ENCODE assay signal across 8 cellular contexts in genomic region chr10:73096452-73097304, GRCh38. TPM values are rescaled to one million over a fixed set of nuclear protein-coding genes. Genes with fewer than 3 reads are reported as not detected.
DNase-seq lines count a peak whose midpoint lies in the region; ATAC-seq and TF ChIP-seq lines count a peak whose summit lies in the region.

P4HA1 (minus strand) TSS chr10:73096866; CDS start chr10:73074883, 21,983 bp downstream.

- no peaks in the 10 kb centered on the region for H3K27me3 Mint-ChIP-seq in activated T-cell treated with anti-CD3 and anti-CD28 coated beads, Interleukin-2, amount 50 U/mL, for 4 hours (ENCODE audit: low read depth)

- H3K27ac ChIP-seq in DND-41 (ENCODE audit: low read length) (peak within 1 kb of the TSS; percentile 80), KMS-11 (peak within 1 kb of the TSS; percentile 81), Panc1 (ENCODE audit: low read length) (peak within 1 kb of the TSS; percentile 88), esophagus (ENCODE audit: low read depth in 2 of 2, low read length in 1 of 2) (peak within 1 kb of the TSS; percentile 88 to 98)

- peak within 1 kb of the TSS; percentile 96 for H3K4me3 Mint-ChIP-seq in activated T-cell treated with anti-CD3 and anti-CD28 coated beads, Interleukin-2, amount 50 U/mL, for 4 hours

- H2AFZ ChIP-seq in DND-41 (ENCODE audit: low read depth, low read length): peak within 1 kb of the TSS; percentile 88
- peak within 1 kb of the TSS; percentile 93 for H2AFZ ChIP-seq in KMS-11 (ENCODE audit: low read depth)

- H4K20me1 ChIP-seq in DND-41 (ENCODE audit: insufficient read depth, low read length) (peaks cover 9% of the 10 kb centered on the region), KMS-11 (ENCODE audit: insufficient read depth) (no peaks in the 10 kb centered on the region)

- in situ Hi-C loops in Panc1 (cut with HindIII; ENCODE audit: low pct_unique_long_range_greater_than_20kb, low sequenced_read_pairs): no loop called here

- TF ChIP-seq CTCF in DND-41 (IDR thresholded peaks at IDR 0.05; ENCODE audit: borderline replicate concordance, extremely low read depth, low read length, poor library complexity, severe bottlenecking) (peak; percentile 88), KMS-11 (conservative IDR thresholded peaks at IDR 0.05; ENCODE audit: low read depth, low read length) (peak; percentile 27; the same call in 1 of the 2 replicates), Panc1 (IDR thresholded peaks at IDR 0.05) (peak; percentile 95)

- CTCF ChIA-PET in Panc1 (lab: Charles Lee): interaction anchor here (0.6 to 1.1 kb wide), 6 partner anchors 14 to 1084 kb away, joined by 3 to 9 read pairs (median 5); partner anchors contain the start of gene NUDT13

- H3K4me1 ChIP-seq in DND-41 (ENCODE audit: insufficient read depth, low read length) (peaks cover 33% of the 10 kb centered on the region), KMS-11 (ENCODE audit: low read depth, poor library complexity, severe bottlenecking) (peaks cover 16% of the 10 kb centered on the region), Panc1 (ENCODE audit: control insufficient read depth, insufficient read depth, low read length) (peaks cover 14% of the 10 kb centered on the region), esophagus (ENCODE audit: control insufficient read depth in 2 of 2, insufficient read depth in 2 of 2, low read length in 1 of 2) (no peaks in the 10 kb centered on the region)

- H3K36me3 Mint-ChIP-seq in activated T-cell treated with anti-CD3 and anti-CD28 coated beads, Interleukin-2, amount 50 U/mL, for 4 hours (ENCODE audit: insufficient read depth): no peaks in the 10 kb centered on the region

- peaks cover 34% of the 10 kb centered on the region for H3K4me1 Mint-ChIP-seq in activated T-cell treated with anti-CD3 and anti-CD28 coated beads, Interleukin-2, amount 50 U/mL, for 4 hours (ENCODE audit: low read depth)

- peak; percentile 96 for DNase-seq in DND-41
- DNase-seq in Panc1 (ENCODE audit: low read depth, low spot score): peak; percentile 87
- DNase-seq in activated T-cell treated with anti-CD3 and anti-CD28 coated beads, Interleukin-2, amount 50 U/mL, for 4 hours: peak; percentile 98
- DNase-seq in myocyte (ENCODE audit: low read depth): peak; percentile 99
- DNase-seq in stimulated activated CD8-positive, alpha-beta memory T cell treated with anti-CD3 and anti-CD28 coated beads, Interleukin-7, amount 100 ng/mL, for 48 hours (ENCODE audit: extremely low read depth in 1 of 2, low read depth in 1 of 2): peak; percentile 98 to 99

- peak within 1 kb of the TSS; percentile 48 to 77 for H3K4me3 ChIP-seq in DND-41 (ENCODE audit: low read depth in 1 of 2, low read length in 2 of 2)
- H3K4me3 ChIP-seq in KMS-11 (IDR thresholded peaks at IDR 0.05; ENCODE audit: insufficient read depth, low read depth, low read length): no peak within 1 kb of the TSS
- peak within 1 kb of the TSS; percentile 64 to 87 for H3K4me3 ChIP-seq in Panc1 (ENCODE audit: low read depth in 2 of 2, low read length in 2 of 2)
- peak within 1 kb of the TSS; percentile 83 to 89 for H3K4me3 ChIP-seq in esophagus (ENCODE audit: low read depth in 1 of 2, low read length in 2 of 2)

- peak; percentile 90 for ATAC-seq in DND-41 (ENCODE audit: insufficient read depth, low read depth)
- peak; percentile 85 for ATAC-seq in GM21737 (IDR thresholded peaks at IDR 0.05; ENCODE audit: unreplicated experiment)
- peak; percentile 97 for ATAC-seq in Panc1
- peak; percentile 88 to 90 for ATAC-seq in activated T-cell treated with anti-CD3 and anti-CD28 coated beads, Interleukin-2, amount 50 U/mL, for 4 hours

- BruUV-seq in Panc1 (replicated peaks; lab: Mats Ljungman, UMichigan): no TSS peak

- H3K9ac ChIP-seq in DND-41 (ENCODE audit: low read depth, low read length) (peak within 1 kb of the TSS; percentile 84), KMS-11 (peak within 1 kb of the TSS; percentile 89)

- H3K79me2 ChIP-seq in DND-41 (ENCODE audit: insufficient read depth, low read length) (peaks cover 47% of the 10 kb centered on the region), KMS-11 (ENCODE audit: insufficient read depth, low read depth) (peaks cover 20% of the 10 kb centered on the region)

- H3K9me3 ChIP-seq in DND-41 (ENCODE audit: insufficient read depth, low read length, severe bottlenecking): no peaks in the 10 kb centered on the region
- H3K9me3 ChIP-seq in Panc1 (ENCODE audit: control insufficient read depth, insufficient read depth, low read depth, low read length): no peaks in the 10 kb centered on the region
- H3K9me3 ChIP-seq in esophagus (ENCODE audit: control insufficient read depth in 2 of 2, insufficient read depth in 1 of 2, low read depth in 1 of 2, low read length in 1 of 2): no peaks in the 10 kb centered on the region

- POLR2A ChIA-PET in Panc1 (lab: Charles Lee): interaction anchor here (0.5 to 2.9 kb wide), 10 partner anchors 10 to 867 kb away, joined by 3 to 13 read pairs (median 6); partner anchors contain the start of gene NUDT13

- H3K36me3 ChIP-seq in DND-41 (ENCODE audit: insufficient read depth, low read length): no peaks in the 10 kb centered on the region; the same call in 1 of the 2 replicates
- H3K36me3 ChIP-seq in KMS-11 (ENCODE audit: insufficient read depth): no peaks in the 10 kb centered on the region
- peaks cover 6% of the 10 kb centered on the region; the same call in 1 of the 2 replicates for H3K36me3 ChIP-seq in Panc1 (ENCODE audit: control insufficient read depth, insufficient read depth, low read length)
- H3K36me3 ChIP-seq in esophagus (ENCODE audit: control insufficient read depth in 2 of 2, insufficient read depth in 2 of 2, low read length in 1 of 2): no peaks in the 10 kb centered on the region

- intact Hi-C loops in Panc1 (cut with micrococcal nuclease; ENCODE audit: unreplicated experiment): loop anchor here (2.0 kb wide), 1 partner anchor 62 kb away; no protein-coding TSS in a partner anchor

- WGBS in esophagus, 2 donors: 0 to 1% methylated on average over 69 to 75 of the region's 75 CpGs

- H3K4me2 ChIP-seq in DND-41 (ENCODE audit: insufficient read depth, low read length) (peak within 1 kb of the TSS; percentile 69), KMS-11 (peak within 1 kb of the TSS; percentile 50)

- H3K9me3 Mint-ChIP-seq in activated T-cell treated with anti-CD3 and anti-CD28 coated beads, Interleukin-2, amount 50 U/mL, for 4 hours: no peaks in the 10 kb centered on the region

- H3K27me3 ChIP-seq in DND-41 (ENCODE audit: insufficient read depth, low read length, poor library complexity) (no peaks in the 10 kb centered on the region), KMS-11 (ENCODE audit: insufficient read depth, low read depth) (no peaks in the 10 kb centered on the region), Panc1 (ENCODE audit: control insufficient read depth, insufficient read depth, low read length) (no peaks in the 10 kb centered on the region), esophagus (ENCODE audit: control insufficient read depth in 1 of 2, insufficient read depth in 2 of 2, low read length in 2 of 2) (no peaks in the 10 kb centered on the region)

RNA-seq across cellular contexts. Expression of gene P4HA1, which starts in this region (rescaled TPM):
- total RNA-seq in Panc1 (2021; ENCODE audit: unreplicated experiment) (58.5 TPM), myocyte (134 and 179 TPM in 2 replicates)
- 41.0 TPM for polyA plus RNA-seq in Panc1 (2012; ENCODE audit: insufficient read length)
- total RNA-seq in activated T-cell treated with anti-CD3 and anti-CD28 coated beads, Interleukin-2, amount 50 U/mL, for 4 hours: 10 to 100 TPM; 19.8 to 23.8 (median 21.5) TPM
- polyA plus RNA-seq in esophagus: 1 to 10 TPM; 4.0 to 5.1 TPM
- polyA plus RNA-seq in myocyte (2012): 125 TPM

Comparison
In these comparisons a context has a peak if more than half of its experiments do, and no peak if none do; other contexts are left out.
1. CTCF ChIP-seq: peak in every context shown above with its lines; median percentile 95 in Panc1; 88 in DND-41; 27 in KMS-11.